ENCODE assay signal across 10 cellular contexts in genomic region chrX:18873189-18873791, GRCh38.
DNase-seq lines count a peak whose midpoint lies in the region; ATAC-seq, FAIRE-seq and TF ChIP-seq lines count a peak whose summit lies in the region.
"Had no signal": no experiment of that assay in that cellular context is flagged by ENCODE, and none has a peak within 500 bp of the region (broad histone marks: within the 10 kb centered on the region; RNA-seq: fewer than 3 reads in every experiment).

No MANE protein-coding gene starts in this region.

- H3K27ac Mint-ChIP-seq in progenitor cell of endocrine pancreas = no peak overlapping the region

- DNase-seq in A549 (ENCODE audit: low read depth in 1 of 2, low spot score in 1 of 2) (peak in 1 of 2 experiments; percentile 15), HPDE6-E6E7 (ENCODE audit: extremely low spot score) (peak; percentile 29), ascending aorta (ENCODE audit: low spot score in 2 of 2) (peak in 1 of 2 donors; percentile 71), hepatocyte (ENCODE audit: low spot score) (no peak), NCI-H1694 treated with DMSO at 0.1 percent for 48 hours (lab: John Stamatoyannopoulos, UW) (no peak), progenitor cell of endocrine pancreas (ENCODE audit: low spot score, unreplicated experiment) (no peak)
- DNase-seq: naive B cell, trophoblast cell had no signal

- H3K4me3 ChIP-seq in A549 = no peak overlapping the region
- H3K4me3 ChIP-seq in ascending aorta = peak overlapping the region in 1 of 2 donors; percentile 42
- H3K4me3 ChIP-seq in hepatocyte = no peak overlapping the region

- no peaks in the 10 kb centered on the region for H3K9me3 ChIP-seq in A549
- no peaks in the 10 kb centered on the region for H3K9me3 ChIP-seq in ascending aorta
- H3K9me3 ChIP-seq in hepatocyte (ENCODE audit: low read depth) = no peaks in the 10 kb centered on the region

- H4K20me1 ChIP-seq in hepatocyte (ENCODE audit: insufficient read depth, poor library complexity, severe bottlenecking) = no peaks in the 10 kb centered on the region

- peaks cover 3% of the 10 kb centered on the region for H3K9me3 Mint-ChIP-seq in progenitor cell of endocrine pancreas (ENCODE audit: low read depth)
- H3K9me3 Mint-ChIP-seq: naive B cell had no signal

- POLR2A ChIA-PET in A549 (lab: Yijun Ruan, JAX) = no interaction called here

- no peak for FAIRE-seq in A549 (lab: Jason Lieb, UNC)

- no peaks in the 10 kb centered on the region for H3K36me3 ChIP-seq in ascending aorta
- no peaks in the 10 kb centered on the region for H3K36me3 ChIP-seq in hepatocyte (replicated peaks; ENCODE audit: insufficient read depth, low read depth)

- H3K4me1 ChIP-seq in A549 (peaks cover 24% of the 10 kb centered on the region), ascending aorta (peaks cover 7 to 20% of the 10 kb centered on the region in 2 donors), hepatocyte (ENCODE audit: insufficient read depth) (no peaks in the 10 kb centered on the region)

- H3K4me2 ChIP-seq in A549 (peak overlapping the region; percentile 52), hepatocyte (no peak overlapping the region)

- TF ChIP-seq POLR2A in A549 (IDR thresholded peaks at IDR 0.05; ENCODE audit: low read length) = no peak

- TF ChIP-seq EP300 in A549 (IDR thresholded peaks at IDR 0.05) = no peak

- no peak overlapping the region for H2AFZ ChIP-seq in hepatocyte

- H3K27ac ChIP-seq in A549 (peak overlapping the region; percentile 77 to 82; a peak in 5 of 6 replicates), ascending aorta (peak overlapping the region; percentile 91), hepatocyte (peak overlapping the region; percentile 59)

- ATAC-seq in A549 (peak; percentile 62 to 75; a peak in 5 of 6 replicates), GM21717 (IDR thresholded peaks at IDR 0.05; ENCODE audit: unreplicated experiment) (no peak), GM18511 (IDR thresholded peaks at IDR 0.05; ENCODE audit: unreplicated experiment) (no peak)

- intact Hi-C loops in ascending aorta (cut with DNase I) = loop anchor here (5.0 kb wide), 1 partner anchor 41 kb away; no protein-coding TSS in a partner anchor

- peaks cover 1% of the 10 kb centered on the region for H3K36me3 Mint-ChIP-seq in progenitor cell of endocrine pancreas (ENCODE audit: insufficient read depth)
- H3K36me3 Mint-ChIP-seq: naive B cell had no signal

- H3K27me3 Mint-ChIP-seq in progenitor cell of endocrine pancreas = no peaks in the 10 kb centered on the region

- no peaks in the 10 kb centered on the region for H3K4me1 Mint-ChIP-seq in progenitor cell of endocrine pancreas (ENCODE audit: low read depth)

- no peaks in the 10 kb centered on the region for H3K27me3 ChIP-seq in ascending aorta
- H3K27me3 ChIP-seq in hepatocyte = no peaks in the 10 kb centered on the region

- no peak for TF ChIP-seq CTCF in A549 (IDR thresholded peaks at IDR 0.05)
- no peak for TF ChIP-seq CTCF in ascending aorta (IDR thresholded peaks at IDR 0.05)
- TF ChIP-seq CTCF in hepatocyte (IDR thresholded peaks at IDR 0.05; ENCODE audit: poor library complexity) = no peak
- no peak for TF ChIP-seq CTCF in progenitor cell of endocrine pancreas (IDR thresholded peaks at IDR 0.05; ENCODE audit: unreplicated experiment)

- H3K4me3 Mint-ChIP-seq in progenitor cell of endocrine pancreas (ENCODE audit: low read depth) = no peak overlapping the region
- H3K4me3 Mint-ChIP-seq: naive B cell had no signal

- 83% methylated on average over 16 of the region's 27 CpGs for whole genome bisulfite sequencing in A549 (ENCODE audit: missing lambda C conversion rate)
- WGBS in hepatocyte (ENCODE audit: low lambda C conversion rate, missing lambda C conversion rate) = 85% methylated on average over 27 of the region's 27 CpGs

- no peaks in the 10 kb centered on the region for H3K9me2 ChIP-seq in hepatocyte (replicated peaks; ENCODE audit: insufficient read depth)

- H3K79me2 ChIP-seq in hepatocyte = no peaks in the 10 kb centered on the region

- TF ChIP-seq RAD21 in A549 (conservative IDR thresholded peaks at IDR 0.05 in 1 of 2, IDR thresholded peaks at IDR 0.05 in 1 of 2) = no peak

- CTCF ChIA-PET in A549 (lab: Yijun Ruan, JAX) = interaction anchor here (0.6 to 1.9 kb wide), 3 partner anchors 12 to 451 kb away, joined by 3 to 6 read pairs (median 4); no protein-coding TSS in a partner anchor

TF ChIP-seq in A549, 52 proteins besides CTCF, POLR2A, EP300 and RAD21:
- TF ChIP-seq PHF8 (IDR thresholded peaks at IDR 0.05; ENCODE audit: borderline replicate concordance, low read depth) = no peak
- no peak for TF ChIP-seq FOXS1 (CRISPR knock-in tag; IDR thresholded peaks at IDR 0.05)
- no peak for TF ChIP-seq CBX8 (IDR thresholded peaks at IDR 0.05)
- no peak for TF ChIP-seq EHF (CRISPR knock-in tag; IDR thresholded peaks at IDR 0.05)
- no peak for TF ChIP-seq RFX5 (IDR thresholded peaks at IDR 0.05)
- 0 out of 2 replicates have a peak, but pooled peaks have one; percentile 17 for TF ChIP-seq FOSL2 (IDR thresholded peaks at IDR 0.05)
- TF ChIP-seq FOSL2 (CRISPR knock-in tag; IDR thresholded peaks at IDR 0.05) = peak; percentile 63
- no peak for TF ChIP-seq NR3C1 (IDR thresholded peaks at IDR 0.05)

Comparison
In these comparisons a context has a peak if more than half of its experiments do, and no peak if none do; other contexts are left out.
1. ATAC-seq: peak in A549 (2 of 2); none in GM21717 (single experiment) and GM18511 (single experiment).
2. Peak in every context shown above with its lines, with median percentiles within 50 percentile points of each other: H3K27ac ChIP-seq.